8 cellular contexts compared by ENCODE assay signal in genomic region chr14:49992901-49993335, GRCh38.
DNase-seq lines count a peak whose midpoint lies in the region; ATAC-seq and TF ChIP-seq lines count a peak whose summit lies in the region.

No MANE protein-coding gene starts in this region.

- no peaks in the 10 kb centered on the region for H3K79me2 ChIP-seq in mammary epithelial cell (ENCODE audit: insufficient read depth, low read length)

- no TSS peak for BruUV-seq in mammary epithelial cell (replicated peaks; lab: Mats Ljungman, UMichigan)

- H4K20me1 ChIP-seq in mammary epithelial cell (ENCODE audit: insufficient read depth, low read length): no peaks in the 10 kb centered on the region

- no peaks in the 10 kb centered on the region for H3K27me3 ChIP-seq in mammary epithelial cell (ENCODE audit: insufficient read depth, low read length)

- 98% methylated on average over 7 of the region's 7 CpGs for WGBS in mammary epithelial cell (ENCODE audit: low coverage, missing lambda C conversion rate)

- in situ Hi-C loops in mammary epithelial cell (cut with MboI; ENCODE audit: low sequenced_read_pairs in 2 of 2): no loop called here

- H3K27ac ChIP-seq in mammary epithelial cell (ENCODE audit: insufficient read depth, low read depth, low read length): no peak overlapping the region

- H3K27ac Mint-ChIP-seq in activated T-cell treated with anti-CD3 and anti-CD28 coated beads, Interleukin-2, amount 50 U/mL, for 24 hours: peak overlapping the region; percentile 89
- H3K27ac Mint-ChIP-seq in T-helper 17 cell: peak overlapping the region; percentile 90

- H3K4me3 Mint-ChIP-seq in activated T-cell treated with anti-CD3 and anti-CD28 coated beads, Interleukin-2, amount 50 U/mL, for 24 hours: peak overlapping the region; percentile 57
- no peak overlapping the region for H3K4me3 Mint-ChIP-seq in T-helper 17 cell

- H3K36me3 ChIP-seq in mammary epithelial cell (ENCODE audit: insufficient read depth, low read length): no peaks in the 10 kb centered on the region

- DNase-seq in activated T-cell treated with anti-CD3 and anti-CD28 coated beads, Interleukin-2, amount 50 U/mL, for 24 hours: no peak
- DNase-seq in activated T-cell treated with anti-CD3 and anti-CD28 coated beads for 4 hours (no peak), T-helper 17 cell (no peak), left lobe of liver (ENCODE audit: low spot score) (peak; percentile 90), HuH-7 (ENCODE audit: low spot score) (no peak), NCI-H524 treated with DMSO at 0.1 percent for 48 hours (lab: John Stamatoyannopoulos, UW) (no peak), mammary epithelial cell (no peak)

- no peak overlapping the region for H3K4me2 ChIP-seq in mammary epithelial cell (ENCODE audit: insufficient read depth, low read depth, low read length)

- H3K27me3 Mint-ChIP-seq in activated T-cell treated with anti-CD3 and anti-CD28 coated beads, Interleukin-2, amount 50 U/mL, for 24 hours: no peaks in the 10 kb centered on the region
- no peaks in the 10 kb centered on the region for H3K27me3 Mint-ChIP-seq in T-helper 17 cell

- H3K9ac ChIP-seq in mammary epithelial cell (ENCODE audit: insufficient read depth, low read length): no peak overlapping the region

- no peaks in the 10 kb centered on the region for H3K4me1 ChIP-seq in mammary epithelial cell (ENCODE audit: insufficient read depth, low read length)

- H3K9me3 ChIP-seq in T-helper 17 cell (ENCODE audit: control insufficient read depth, low read length, poor library complexity, severe bottlenecking) (no peaks in the 10 kb centered on the region), mammary epithelial cell (replicated peaks; ENCODE audit: insufficient read depth, low read length) (no peaks in the 10 kb centered on the region)

- H2AFZ ChIP-seq in mammary epithelial cell (ENCODE audit: low read depth, low read length): no peak overlapping the region

- no peak for TF ChIP-seq CTCF in mammary epithelial cell (conservative IDR thresholded peaks at IDR 0.05 in 1 of 2, IDR thresholded peaks at IDR 0.05 in 1 of 2; ENCODE audit: extremely low read depth in 1 of 2, insufficient read depth in 1 of 2, low read depth in 1 of 2, low read length in 2 of 2)

- dilution Hi-C loops in mammary epithelial cell (cut with HindIII; ENCODE audit: low sequenced_read_pairs): loop anchor here (5.0 kb wide), 1 partner anchor 56 kb away; no protein-coding TSS in a partner anchor

- H3K4me3 ChIP-seq in mammary epithelial cell (replicated peaks in 1 of 3; ENCODE audit: insufficient read depth in 1 of 3, low read depth in 2 of 3, low read length in 3 of 3): no peak overlapping the region

- intact Hi-C loops in mammary epithelial cell (cut with micrococcal nuclease): no loop called here

- peaks cover 60% of the 10 kb centered on the region for H3K4me1 Mint-ChIP-seq in activated T-cell treated with anti-CD3 and anti-CD28 coated beads, Interleukin-2, amount 50 U/mL, for 24 hours (ENCODE audit: low read depth)
- H3K4me1 Mint-ChIP-seq in T-helper 17 cell: peaks cover 14% of the 10 kb centered on the region

- ATAC-seq in HG02763 (IDR thresholded peaks at IDR 0.05; ENCODE audit: unreplicated experiment) (peak; percentile 83), T-helper 17 cell (no peak), left lobe of liver (peak; percentile 97)

- CTCF ChIA-PET in mammary epithelial cell (lab: Charles Lee; ENCODE audit: low non-redundant PET): no interaction called here

- H3K9me3 Mint-ChIP-seq in activated T-cell treated with anti-CD3 and anti-CD28 coated beads, Interleukin-2, amount 50 U/mL, for 24 hours: no peaks in the 10 kb centered on the region

- H3K36me3 Mint-ChIP-seq in activated T-cell treated with anti-CD3 and anti-CD28 coated beads, Interleukin-2, amount 50 U/mL, for 24 hours (ENCODE audit: low read depth): no peaks in the 10 kb centered on the region
- peaks cover 3% of the 10 kb centered on the region for H3K36me3 Mint-ChIP-seq in T-helper 17 cell (ENCODE audit: low read depth)
